In the genomic region with DNA sequence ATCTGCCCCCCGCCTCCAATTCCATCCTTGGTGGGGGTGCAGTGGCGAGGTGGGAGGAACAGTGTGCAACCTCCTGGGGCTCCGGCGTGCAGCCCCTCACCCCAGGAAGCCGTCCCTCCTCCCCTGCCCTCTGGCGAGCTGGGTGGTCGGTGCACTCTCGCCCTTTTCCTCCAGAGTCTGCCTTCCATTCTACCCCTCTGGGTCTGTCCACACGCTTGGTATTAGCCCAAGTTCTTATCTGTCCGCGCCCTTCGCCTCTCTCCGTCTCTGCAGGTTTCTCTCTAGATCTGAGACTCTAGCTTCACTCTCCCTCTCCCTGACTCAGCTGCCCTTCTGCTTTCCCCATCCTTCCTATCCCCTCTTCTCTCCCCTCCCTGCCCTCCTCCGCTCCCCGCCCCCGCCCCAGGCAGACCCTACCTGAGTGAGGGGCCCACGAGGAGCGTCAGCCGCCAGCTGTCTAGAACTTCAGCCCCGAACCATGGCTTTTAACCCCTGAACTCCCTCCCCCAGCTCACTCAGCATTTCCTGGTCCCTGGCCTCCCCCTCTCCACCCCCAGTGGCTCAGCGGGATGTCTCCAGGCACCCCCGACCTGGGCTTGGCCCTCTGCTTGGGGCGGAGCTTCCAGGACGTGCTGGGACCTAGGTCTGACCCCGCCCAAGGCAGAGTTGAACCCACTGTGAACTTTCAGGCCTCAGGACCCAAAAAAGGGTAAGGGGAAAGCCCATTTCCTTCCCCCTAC, we compare ENCODE assay signal across 12 cellular contexts. TPM values are rescaled to one million over a fixed set of nuclear protein-coding genes. Genes with fewer than 3 reads are reported as not detected.
DNase-seq lines count a peak whose midpoint lies in the region; ATAC-seq, FAIRE-seq and TF ChIP-seq lines count a peak whose summit lies in the region.
"Had no signal": no experiment of that assay in that cellular context is flagged by ENCODE, and none has a peak within 500 bp of the region (broad histone marks: within the 10 kb centered on the region; RNA-seq: fewer than 3 reads in every experiment).

No MANE protein-coding gene starts in this region.

- DNase-seq in CD4-positive, alpha-beta T cell: no peak
- DNase-seq in T-cell: no peak
- no peak for DNase-seq in right cardiac atrium
- no peak for DNase-seq in pancreas
- DNase-seq in activated CD4-positive, alpha-beta T cell treated with anti-CD3 and anti-CD28 coated beads, Interleukin-2, amount 50 U/mL, for 1 hour: no peak
- no peak for DNase-seq in glomerular visceral epithelial cell (ENCODE audit: extremely low spot score)
- no peak for DNase-seq in AG08395 (ENCODE audit: low spot score)
- DNase-seq: amniotic stem cell, NCI-H1694 had no signal

- intact Hi-C loops in CD4-positive, alpha-beta T cell (cut with DNase I, micrococcal nuclease): no loop called here
- intact Hi-C loops in right cardiac atrium (cut with DNase I) (no loop called here), pancreas (cut with DNase I) (no loop called here)

- no peak for ATAC-seq in CD4-positive, alpha-beta T cell (ENCODE audit: poor library complexity)
- no peak for ATAC-seq in T-cell (replicated peaks in 1 of 4)
- peak; percentile 30 to 45 for ATAC-seq in right cardiac atrium
- ATAC-seq in pancreas: peak; percentile 24 to 54 (median 37)
- no peak for ATAC-seq in HG03520 (IDR thresholded peaks at IDR 0.05; ENCODE audit: unreplicated experiment)

- H3K27me3 Mint-ChIP-seq in CD4-positive, alpha-beta T cell: peaks cover 57% of the 10 kb centered on the region
- H3K27me3 Mint-ChIP-seq in T-cell: peaks cover 43 to 48% of the 10 kb centered on the region in 2 donors

- H3K4me3 Mint-ChIP-seq in CD4-positive, alpha-beta T cell: peak overlapping the region; percentile 70
- H3K4me3 Mint-ChIP-seq in T-cell: peak overlapping the region in 2 of 3 donors; percentile 52 to 72
- H3K4me3 Mint-ChIP-seq: memory B cell had no signal

- H3K36me3 Mint-ChIP-seq in CD4-positive, alpha-beta T cell (ENCODE audit: low read depth): no peaks in the 10 kb centered on the region
- no peaks in the 10 kb centered on the region for H3K36me3 Mint-ChIP-seq in T-cell

- H3K27ac Mint-ChIP-seq in CD4-positive, alpha-beta T cell: no peak overlapping the region
- H3K27ac Mint-ChIP-seq in T-cell: no peak overlapping the region
- H3K27ac Mint-ChIP-seq: memory B cell had no signal

- H3K4me1 ChIP-seq in right cardiac atrium (ENCODE audit: control insufficient read depth, insufficient read depth, low read length): peaks cover 3% of the 10 kb centered on the region
- peaks cover 0 to 5% (median 4%) of the 10 kb centered on the region in 3 donors for H3K4me1 ChIP-seq in pancreas

- CTCF ChIA-PET in CD4-positive, alpha-beta T cell (lab: Charles Lee): no interaction called here
- CTCF ChIA-PET in T-cell (lab: Charles Lee): no interaction called here

- POLR2A ChIA-PET in CD4-positive, alpha-beta T cell (lab: Charles Lee): no interaction called here
- POLR2A ChIA-PET in T-cell (lab: Charles Lee): no interaction called here

- H3K9me3 ChIP-seq in CD4-positive, alpha-beta T cell (ENCODE audit: control insufficient read depth, low read length): no peaks in the 10 kb centered on the region
- H3K9me3 ChIP-seq in right cardiac atrium (ENCODE audit: control insufficient read depth, low read length) (no peaks in the 10 kb centered on the region), pancreas (no peaks in the 10 kb centered on the region)

- no peak for TF ChIP-seq CTCF in CD4-positive, alpha-beta T cell (IDR thresholded peaks at IDR 0.05)
- no peak for TF ChIP-seq CTCF in pancreas (IDR thresholded peaks at IDR 0.05)

- H3K4me1 Mint-ChIP-seq in CD4-positive, alpha-beta T cell (ENCODE audit: low read depth): no peaks in the 10 kb centered on the region
- H3K4me1 Mint-ChIP-seq in T-cell: peaks cover 0 to 5% (median 2%) of the 10 kb centered on the region in 3 donors

- H3K27ac ChIP-seq in CD4-positive, alpha-beta T cell (ENCODE audit: low read depth, low read length): no peak overlapping the region
- H3K27ac ChIP-seq in right cardiac atrium (ENCODE audit: low read length) (no peak overlapping the region), pancreas (no peak overlapping the region)

- H3K36me3 ChIP-seq in pancreas: no peaks in the 10 kb centered on the region

- no peaks in the 10 kb centered on the region for H3K9me3 Mint-ChIP-seq in CD4-positive, alpha-beta T cell
- H3K9me3 Mint-ChIP-seq in T-cell: peaks cover 0 to 14% (median 0%) of the 10 kb centered on the region in 3 donors

- WGBS in right cardiac atrium: 12% methylated on average over 25 of the region's 25 CpGs
- 23 to 26% methylated on average over 21 to 25 of the region's 25 CpGs for WGBS in pancreas, 2 donors

- peaks cover 58% of the 10 kb centered on the region for H3K27me3 ChIP-seq in CD4-positive, alpha-beta T cell (ENCODE audit: control insufficient read depth, insufficient read depth, low read length)
- no peaks in the 10 kb centered on the region for H3K27me3 ChIP-seq in right cardiac atrium (ENCODE audit: control insufficient read depth, insufficient read depth)
- H3K27me3 ChIP-seq in pancreas: no peaks in the 10 kb centered on the region

- H3K4me3 ChIP-seq in right cardiac atrium (ENCODE audit: low read length): peak overlapping the region; percentile 27
- peak overlapping the region in 2 of 4 donors; percentile 27 to 44 for H3K4me3 ChIP-seq in pancreas

- FAIRE-seq in pancreas (lab: Jason Lieb, UNC): no peak
- FAIRE-seq: HTR-8/SVneo had no signal

RNA-seq across cellular contexts. Expression of gene KLK13, which starts 0.5 kb away (rescaled TPM):
- total RNA-seq in CD4-positive, alpha-beta T cell: not detected
- total RNA-seq in T-cell (not detected), right cardiac atrium (not detected), pancreas (1 to 10 TPM in 4 of 6 donors, under 1 TPM in 1, not detected in 1; 0.59 to 5.3 (median 1.3) TPM)
- polyA plus RNA-seq in right cardiac atrium (0.20 TPM), pancreas (1 to 10 TPM; 2.8 to 6.4 TPM)

RNA-seq across cellular contexts. Expression of gene KLK14, which starts 17.3 kb away (rescaled TPM):
- total RNA-seq in CD4-positive, alpha-beta T cell: under 1 TPM in 1 of 2 experiments, not detected in 1; 0.22 TPM
- total RNA-seq in T-cell (under 1 TPM; 0.42 to 0.78 (median 0.70) TPM), right cardiac atrium (1 to 10 TPM in 1 of 4 donors, under 1 TPM in 1, not detected in 2; 0.31 to 1.0 TPM), pancreas (under 1 TPM in 3 of 6 donors, not detected in 3; 0.20 to 0.32 (median 0.31) TPM)
- polyA plus RNA-seq in right cardiac atrium (not detected), pancreas (under 1 TPM; 0.61 to 0.77 TPM)

RNA-seq across cellular contexts. Expression of gene KLK12, which starts 30.6 kb away (rescaled TPM):
- total RNA-seq in CD4-positive, alpha-beta T cell: not detected
- total RNA-seq in T-cell (not detected), right cardiac atrium (not detected), pancreas (not detected)
- polyA plus RNA-seq in right cardiac atrium (not detected), pancreas (not detected)

RNA-seq across cellular contexts. Expression of gene KLK11, which starts 39.0 kb away (rescaled TPM):
- total RNA-seq in CD4-positive, alpha-beta T cell: not detected
- not detected for total RNA-seq in T-cell
- total RNA-seq in right cardiac atrium: under 1 TPM in 3 of 4 donors, not detected in 1; 0.50 to 0.69 (median 0.50) TPM
- 0.14 TPM for polyA plus RNA-seq in right cardiac atrium
- total RNA-seq in pancreas: 10 to 100 TPM in 4 of 6 donors, 1 to 10 TPM in 2; 6.7 to 24.2 (median 11.4) TPM
- 10 to 100 TPM; 15.5 to 28.9 TPM for polyA plus RNA-seq in pancreas

RNA-seq across cellular contexts. Expression of gene CTU1, which starts 42.8 kb away (rescaled TPM):
- total RNA-seq in CD4-positive, alpha-beta T cell: 1 to 10 TPM; 1.4 to 1.6 TPM
- total RNA-seq in T-cell (10 to 100 TPM in 3 of 5 donors, 1 to 10 TPM in 2; 3.2 to 18.1 (median 15.9) TPM), right cardiac atrium (1 to 10 TPM; 4.2 to 5.3 (median 4.4) TPM), pancreas (1 to 10 TPM; 2.9 to 8.2 (median 4.0) TPM)
- polyA plus RNA-seq in right cardiac atrium (2.0 TPM), pancreas (1 to 10 TPM; 1.4 to 3.2 TPM)

Comparison
In these comparisons a context has a peak if more than half of its experiments do, and no peak if none do; other contexts are left out.
1. ATAC-seq: peak in right cardiac atrium (2 of 2) and pancreas (4 of 4); none in CD4-positive, alpha-beta T cell (single experiment), T-cell (0 of 4) and HG03520 (single experiment).